Comparison of ENCODE assay signal across 26 cellular contexts in genomic region chr11:25737071-25737675, GRCh38.
DNase-seq lines count a peak whose midpoint lies in the region; ATAC-seq, FAIRE-seq and TF ChIP-seq lines count a peak whose summit lies in the region.
"Had no signal": no experiment of that assay in that cellular context is flagged by ENCODE, and none has a peak within 500 bp of the region (broad histone marks: within the 10 kb centered on the region; RNA-seq: fewer than 3 reads in every experiment).

No MANE protein-coding gene starts in this region.

- H3K79me2 ChIP-seq in KMS-11 (ENCODE audit: insufficient read depth, low read depth) (no peaks in the 10 kb centered on the region), MM.1S (ENCODE audit: low read length) (no peaks in the 10 kb centered on the region), H1 (ENCODE audit: control insufficient read depth in 1 of 2, insufficient read depth in 2 of 2, low read length in 2 of 2) (no peaks in the 10 kb centered on the region), PC-3 (ENCODE audit: low read length) (no peaks in the 10 kb centered on the region)

- no peaks in the 10 kb centered on the region for H4K20me1 ChIP-seq in KMS-11 (ENCODE audit: insufficient read depth)
- H4K20me1 ChIP-seq in MM.1S (ENCODE audit: insufficient read depth, low read length): no peaks in the 10 kb centered on the region
- H4K20me1 ChIP-seq in H1 (replicated peaks in 1 of 2; ENCODE audit: control insufficient read depth in 1 of 2, insufficient read depth in 2 of 2, low read length in 2 of 2): no peaks in the 10 kb centered on the region
- no peaks in the 10 kb centered on the region for H4K20me1 ChIP-seq in PC-3 (ENCODE audit: low read length)
- H4K20me1 ChIP-seq: BLaER1 had no signal

- H2BK20ac ChIP-seq in H1 (ENCODE audit: low read length): no peak overlapping the region

- H3K4me1 ChIP-seq in KMS-11 (ENCODE audit: low read depth, poor library complexity, severe bottlenecking) (peaks cover 24% of the 10 kb centered on the region), MM.1S (ENCODE audit: low read length) (peaks cover 30% of the 10 kb centered on the region), H1 (replicated peaks in 1 of 4; ENCODE audit: control insufficient read depth in 3 of 4, insufficient read depth in 4 of 4, low read length in 3 of 4) (no peaks in the 10 kb centered on the region), PC-3 (ENCODE audit: insufficient read depth, low read length) (peaks cover 4% of the 10 kb centered on the region; the same call in 1 of the 2 replicates)
- H3K4me1 ChIP-seq in naive thymus-derived CD4-positive, alpha-beta T cell (ENCODE audit: control insufficient read depth in 2 of 2, insufficient read depth in 2 of 2, low read length in 2 of 2): no peaks in the 10 kb centered on the region
- H3K4me1 ChIP-seq: BE2C, BLaER1 had no signal

- intact Hi-C loops in PC-3 (cut with micrococcal nuclease): loop anchor here (10.0 kb wide), 1 partner anchor 228 kb away; no protein-coding TSS in a partner anchor
- intact Hi-C loops in naive thymus-derived CD4-positive, alpha-beta T cell (cut with micrococcal nuclease): no loop called here

- peak overlapping the region; percentile 11; the same call in 1 of the 2 replicates for H2AFZ ChIP-seq in KMS-11 (ENCODE audit: low read depth)
- H2AFZ ChIP-seq in MM.1S (ENCODE audit: low read length): peak overlapping the region; percentile 36; the same call in 1 of the 2 replicates
- H2AFZ ChIP-seq in H1 (ENCODE audit: low read length): 0 out of 2 replicates have a peak overlapping the region, but pooled peaks have one; percentile 20
- H2AFZ ChIP-seq in PC-3 (ENCODE audit: low read length): no peak overlapping the region

- H3K9me3 Mint-ChIP-seq in naive thymus-derived CD4-positive, alpha-beta T cell: peaks cover 0 to 20% (median 10%) of the 10 kb centered on the region in 11 donors
- H3K9me3 Mint-ChIP-seq: CD14-positive monocyte had no signal

- H3K4me3 ChIP-seq in KMS-11 (IDR thresholded peaks at IDR 0.05; ENCODE audit: insufficient read depth, low read depth, low read length): no peak overlapping the region
- H3K4me3 ChIP-seq in MM.1S (ENCODE audit: low read length): 0 out of 2 replicates have a peak overlapping the region, but pooled peaks have one; percentile 14
- H3K4me3 ChIP-seq in H1 (ENCODE audit: extremely low read depth in 1 of 4, insufficient read depth in 2 of 4, low read depth in 3 of 4, low read length in 4 of 4): no peak overlapping the region
- H3K4me3 ChIP-seq in PC-3 (ENCODE audit: low read length): no peak overlapping the region
- H3K4me3 ChIP-seq in naive thymus-derived CD4-positive, alpha-beta T cell (ENCODE audit: low read length): no peak overlapping the region
- H3K4me3 ChIP-seq: BLaER1, GM12878 had no signal

- H3K4me2 ChIP-seq in KMS-11 (peak overlapping the region; percentile 50), MM.1S (ENCODE audit: low read depth, low read length) (peak overlapping the region; percentile 31), H1 (ENCODE audit: insufficient read depth in 1 of 2, low read depth in 2 of 2, low read length in 2 of 2) (no peak overlapping the region), PC-3 (ENCODE audit: low read length) (no peak overlapping the region)
- H3K4me2 ChIP-seq: BLaER1 had no signal

- TF ChIP-seq RAD21 in H1 (IDR thresholded peaks at IDR 0.05 in 1 of 2, conservative IDR thresholded peaks at IDR 0.05 in 1 of 2; ENCODE audit: low read depth in 2 of 2, low read length in 2 of 2): no peak

- ATAC-seq in GM21360 (IDR thresholded peaks at IDR 0.05; ENCODE audit: unreplicated experiment): no peak
- ATAC-seq in PC-3: no peak
- no peak for ATAC-seq in naive thymus-derived CD4-positive, alpha-beta T cell
- ATAC-seq: GM12878 had no signal

- H3F3A ChIP-seq in MM.1S (ENCODE audit: insufficient read depth, low read length) (no peaks in the 10 kb centered on the region), PC-3 (ENCODE audit: low read length, unreplicated experiment) (no peaks in the 10 kb centered on the region)

- H3K27me3 ChIP-seq in KMS-11 (ENCODE audit: insufficient read depth, low read depth) (no peaks in the 10 kb centered on the region), MM.1S (replicated peaks; ENCODE audit: insufficient read depth, low read length) (no peaks in the 10 kb centered on the region), H1 (replicated peaks in 1 of 4; ENCODE audit: control insufficient read depth in 3 of 4, extremely low read depth in 1 of 4, insufficient read depth in 3 of 4, low read length in 3 of 4) (no peaks in the 10 kb centered on the region), PC-3 (ENCODE audit: low read length) (no peaks in the 10 kb centered on the region)
- H3K27me3 ChIP-seq in naive thymus-derived CD4-positive, alpha-beta T cell (ENCODE audit: control insufficient read depth in 2 of 2, insufficient read depth in 2 of 2, low read length in 2 of 2): no peaks in the 10 kb centered on the region
- H3K27me3 ChIP-seq: BE2C, BLaER1 had no signal

- CTCF ChIA-PET in H1 (lab: Charles Lee; ENCODE audit: partially characterized antibody) (interaction anchor here (1.6 kb wide), 1 partner anchor 102 kb away, joined by 4 read pairs; no protein-coding TSS in a partner anchor), PC-3 (lab: Charles Lee) (no interaction called here)
- CTCF ChIA-PET in naive thymus-derived CD4-positive, alpha-beta T cell (lab: Charles Lee): no interaction called here

- H3K4ac ChIP-seq in H1 (replicated peaks; ENCODE audit: insufficient read length, low read depth, low read length): no peak overlapping the region

- no peaks in the 10 kb centered on the region for H3K4me1 Mint-ChIP-seq in naive thymus-derived CD4-positive, alpha-beta T cell
- H3K4me1 Mint-ChIP-seq: CD14-positive monocyte; CD4-positive, alpha-beta memory T cell; CD4-positive, CD25-positive, alpha-beta regulatory T cell; CD8-positive, alpha-beta memory T cell had no signal

- no TSS peak for BruUV-seq in PC-3 (replicated peaks; lab: Mats Ljungman, UMichigan)

- H2AK5ac ChIP-seq in H1 (ENCODE audit: low read depth, low read length): no peak overlapping the region

- H3K56ac ChIP-seq in H1 (replicated peaks; ENCODE audit: insufficient read length, low read depth, low read length): no peak overlapping the region

- 90% methylated on average over 3 of the region's 3 CpGs; no CpG with 5 or more reads in 1 of the 2 experiments for WGBS in H1 (ENCODE audit: extremely low coverage in 1 of 2, insufficient coverage in 1 of 2, insufficient read length in 1 of 2, insufficient replicate concordance in 2 of 2, low coverage in 1 of 2, low lambda C conversion rate in 2 of 2, missing lambda C conversion rate in 1 of 2), 2 experiments

- TF ChIP-seq CTCF in KMS-11 (conservative IDR thresholded peaks at IDR 0.05; ENCODE audit: low read depth, low read length): no peak
- TF ChIP-seq CTCF in MM.1S (IDR thresholded peaks at IDR 0.05; ENCODE audit: low read length): no peak
- TF ChIP-seq CTCF in H1 (IDR thresholded peaks at IDR 0.05; ENCODE audit: control extremely low read depth in 1 of 3, insufficient read depth in 1 of 3, low read depth in 1 of 3, low read length in 3 of 3): no peak
- TF ChIP-seq CTCF in PC-3 (conservative IDR thresholded peaks at IDR 0.05; ENCODE audit: low read depth, low read length): no peak

- no peak overlapping the region for H2BK12ac ChIP-seq in H1 (ENCODE audit: low read depth, low read length)

- no peak overlapping the region for H3K27ac Mint-ChIP-seq in naive thymus-derived CD4-positive, alpha-beta T cell
- H3K27ac Mint-ChIP-seq: CD4-positive, alpha-beta memory T cell; CD4-positive, CD25-positive, alpha-beta regulatory T cell; CD8-positive, alpha-beta memory T cell had no signal

- H3K79me1 ChIP-seq in H1 (ENCODE audit: low read depth, low read length): no peaks in the 10 kb centered on the region

- no peaks in the 10 kb centered on the region for H3K36me3 Mint-ChIP-seq in naive thymus-derived CD4-positive, alpha-beta T cell
- H3K36me3 Mint-ChIP-seq: CD14-positive monocyte; CD4-positive, alpha-beta memory T cell; CD4-positive, CD25-positive, alpha-beta regulatory T cell; CD8-positive, alpha-beta memory T cell had no signal

- no peak for TF ChIP-seq EP300 in H1 (IDR thresholded peaks at IDR 0.05; ENCODE audit: borderline replicate concordance in 1 of 2, low read depth in 2 of 2, low read length in 2 of 2)

- H3K14ac ChIP-seq in H1 (ENCODE audit: insufficient read length): no peak overlapping the region

- H3K27me3 Mint-ChIP-seq in naive thymus-derived CD4-positive, alpha-beta T cell: no peaks in the 10 kb centered on the region
- H3K27me3 Mint-ChIP-seq: CD4-positive, alpha-beta memory T cell; CD4-positive, CD25-positive, alpha-beta regulatory T cell; CD8-positive, alpha-beta memory T cell had no signal

- no peak overlapping the region for H4K5ac ChIP-seq in H1 (ENCODE audit: insufficient read length, low read depth, low read length)

- no peak overlapping the region for H4K91ac ChIP-seq in H1 (replicated peaks; ENCODE audit: insufficient read length, low read length)

- H3K27ac ChIP-seq in KMS-11: peak overlapping the region; percentile 33; the same call in 1 of the 2 replicates
- peak overlapping the region; percentile 30; the same call in 1 of the 2 replicates for H3K27ac ChIP-seq in MM.1S (ENCODE audit: low read length)
- H3K27ac ChIP-seq in H1 (ENCODE audit: low read depth, low read length): no peak overlapping the region
- no peak overlapping the region for H3K27ac ChIP-seq in PC-3 (ENCODE audit: low read length)
- no peak overlapping the region for H3K27ac ChIP-seq in naive thymus-derived CD4-positive, alpha-beta T cell (ENCODE audit: low read depth, low read length)
- H3K27ac ChIP-seq: BLaER1 had no signal

- H3K36me3 ChIP-seq in KMS-11 (ENCODE audit: insufficient read depth) (no peaks in the 10 kb centered on the region), MM.1S (replicated peaks; ENCODE audit: insufficient read depth, low read length) (no peaks in the 10 kb centered on the region), H1 (ENCODE audit: control insufficient read depth in 2 of 4, insufficient read depth in 4 of 4, low read length in 3 of 4) (no peaks in the 10 kb centered on the region), PC-3 (ENCODE audit: low read depth, low read length) (no peaks in the 10 kb centered on the region)
- H3K36me3 ChIP-seq in naive thymus-derived CD4-positive, alpha-beta T cell (ENCODE audit: control insufficient read depth in 2 of 3, insufficient read depth in 3 of 3, low read length in 3 of 3): no peaks in the 10 kb centered on the region
- H3K36me3 ChIP-seq: BE2C, BLaER1 had no signal

- H3K23me2 ChIP-seq in H1 (ENCODE audit: low read depth, low read length): no peaks in the 10 kb centered on the region

- no peak overlapping the region for H3K18ac ChIP-seq in H1 (ENCODE audit: extremely low read depth, low read length)

- no peak overlapping the region for H2BK15ac ChIP-seq in H1 (ENCODE audit: low read length)

- H2BK120ac ChIP-seq in H1 (replicated peaks; ENCODE audit: low read depth, low read length): no peak overlapping the region

- no peak overlapping the region for H2BK5ac ChIP-seq in H1 (ENCODE audit: low read depth, low read length)

- H4K8ac ChIP-seq in H1 (ENCODE audit: extremely low read depth, insufficient read depth, low read length): no peak overlapping the region

- no peak overlapping the region for H3K4me3 Mint-ChIP-seq in naive thymus-derived CD4-positive, alpha-beta T cell
- H3K4me3 Mint-ChIP-seq: CD14-positive monocyte; CD4-positive, alpha-beta memory T cell; CD4-positive, CD25-positive, alpha-beta regulatory T cell; CD8-positive, alpha-beta memory T cell had no signal

- no peak overlapping the region for H3K9ac ChIP-seq in KMS-11
- no peak overlapping the region for H3K9ac ChIP-seq in MM.1S (ENCODE audit: low read length)
- H3K9ac ChIP-seq in H1 (replicated peaks in 1 of 4; ENCODE audit: extremely low read depth in 1 of 4, low read depth in 3 of 4, low read length in 3 of 4): no peak overlapping the region
- H3K9ac ChIP-seq in PC-3 (ENCODE audit: low read length): no peak overlapping the region
- H3K9ac ChIP-seq: BLaER1 had no signal

- FAIRE-seq in H1 (lab: Jason Lieb, UNC): no peak
- FAIRE-seq: GM12878, GM12892, GM18507 had no signal

- DNase-seq in MM.1S (peak; percentile 62), H1 (ENCODE audit: low read depth in 1 of 2, low spot score in 2 of 2) (no peak), PC-3 (no peak)
- no peak for DNase-seq in naive thymus-derived CD4-positive, alpha-beta T cell
- DNase-seq: 8988T; ACHN; BE2C; C1 segment of cervical spinal cord; CD4-positive, alpha-beta memory T cell; CD4-positive, CD25-positive, alpha-beta regulatory T cell; CD8-positive, alpha-beta memory T cell; COR-L47; DMS 273 treated with DMSO at 0.1 percent for 48 hours; DMS153; DMS53; DMS79; DND-41; EL; GDM1 had no signal

- H3K9me3 ChIP-seq in MM.1S (replicated peaks; ENCODE audit: insufficient read depth, low read length) (no peaks in the 10 kb centered on the region), H1 (ENCODE audit: insufficient read depth in 2 of 2, low read depth in 1 of 2, low read length in 1 of 2) (no peaks in the 10 kb centered on the region), PC-3 (ENCODE audit: low read length) (no peaks in the 10 kb centered on the region)
- no peaks in the 10 kb centered on the region for H3K9me3 ChIP-seq in naive thymus-derived CD4-positive, alpha-beta T cell (ENCODE audit: control insufficient read depth in 2 of 3, low read length in 3 of 3)
- H3K9me3 ChIP-seq: BE2C, BLaER1 had no signal

- POLR2A ChIA-PET in H1 (lab: Charles Lee; ENCODE audit: partially characterized antibody) (no interaction called here), PC-3 (lab: Charles Lee; ENCODE audit: unreplicated experiment) (no interaction called here)
- POLR2A ChIA-PET in naive thymus-derived CD4-positive, alpha-beta T cell (lab: Charles Lee): no interaction called here

- TF ChIP-seq POLR2A in H1 (IDR thresholded peaks at IDR 0.05; ENCODE audit: control extremely low read depth in 1 of 2, low read depth in 2 of 2, low read length in 2 of 2): no peak

- no peak overlapping the region for H3K23ac ChIP-seq in H1 (ENCODE audit: insufficient read length)

- H3K9me2 ChIP-seq in MM.1S (replicated peaks; ENCODE audit: insufficient read depth, low read length) (no peaks in the 10 kb centered on the region), PC-3 (replicated peaks; ENCODE audit: low read length) (no peaks in the 10 kb centered on the region)

Comparison
In these comparisons a context has a peak if more than half of its experiments do, and no peak if none do; other contexts are left out.
1. H3K27ac ChIP-seq: peak in KMS-11 (single experiment) and MM.1S (single experiment); none in H1 (single experiment), PC-3 (single experiment) and naive thymus-derived CD4-positive, alpha-beta T cell (single experiment).
2. H3K4me2 ChIP-seq: peak in KMS-11 (single experiment) and MM.1S (single experiment); none in H1 (0 of 2) and PC-3 (single experiment).